Comparison of ENCODE assay signal across 21 cellular contexts in the genomic region with DNA sequence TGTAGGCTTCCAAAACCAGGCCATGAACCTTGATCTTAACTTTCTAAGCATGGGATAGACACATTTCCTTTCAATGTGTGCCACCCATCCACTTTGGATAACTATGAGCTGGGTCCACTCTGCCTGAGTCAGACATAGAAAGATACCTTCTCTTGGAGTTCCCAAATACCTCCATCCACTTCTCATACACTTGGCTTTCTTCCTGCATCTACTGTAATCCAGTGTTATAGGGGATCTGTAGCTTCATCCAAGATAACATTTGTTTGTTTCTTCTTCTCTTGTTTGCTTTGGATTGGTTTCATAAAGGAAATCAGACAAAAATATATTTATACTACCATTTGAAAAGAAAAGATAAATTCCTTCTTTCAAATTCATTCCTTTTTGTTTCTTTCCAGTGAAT. TPM values are rescaled to one million over a fixed set of nuclear protein-coding genes. Genes with fewer than 3 reads are reported as not detected.
"Had no signal": no experiment of that assay in that cellular context is flagged by ENCODE, and none has a peak within 500 bp of the region (broad histone marks: within the 10 kb centered on the region; RNA-seq: fewer than 3 reads in every experiment).

No MANE protein-coding gene starts in this region.

RNA-seq across cellular contexts. Expression of a gene that starts 44.2 kb away (rescaled TPM):
- total RNA-seq: activated naive CD4-positive, alpha-beta T cell treated with anti-CD3 and anti-CD28 coated beads for 36 hours; activated naive CD8-positive, alpha-beta T cell treated with anti-CD3 and anti-CD28 coated beads for 36 hours; activated naive CD8-positive, alpha-beta T cell treated with anti-CD3 and anti-CD28 coated beads, Interleukin-2, amount 10 ng/mL, durations not matched to agents 7 days and 5 days; activated T-cell treated with anti-CD3 and anti-CD28 coated beads, Interleukin-2, amount 50 U/mL, for 4 hours; activated T-cell treated with anti-CD3 and anti-CD28 coated beads, Interleukin-2, amount 50 U/mL, for 72 hours; activated T-helper 1 cell treated with anti-CD3 and anti-CD28 coated beads, Interleukin-12 subunit alpha, Interleukin-12 subunit beta, Interleukin-2, Interleukin-4 antibody, amounts not matched to agents 30 ng/mL and 10 ng/mL and 1 ng/mL, durations not matched to agents 14 hours and 24 hours and 36 hours; activated T-helper 2 cell treated with anti-CD3 and anti-CD28 coated beads, Interferon-gamma antibody, Interleukin-2, Interleukin-4, amounts not matched to agents 10 μg/mL and 5 μg/mL and 100 μg/mL, durations not matched to agents 14 hours and 24 hours and 36 hours; adrenal gland; aorta; ascending aorta; body of pancreas; breast epithelium; bronchial epithelial cell; cardiac muscle cell; cardiac septum; cerebellum; chondrocyte had no signal
- polyA plus RNA-seq: adipose tissue, adrenal gland, aorta, cardiac muscle cell had no signal

RNA-seq across cellular contexts. Expression of a gene that starts 45.1 kb away (rescaled TPM):
- total RNA-seq: activated naive CD4-positive, alpha-beta T cell treated with anti-CD3 and anti-CD28 coated beads for 36 hours; activated naive CD4-positive, alpha-beta T cell treated with anti-CD3 and anti-CD28 coated beads, Interleukin-2, amount 50 U/mL, for 72 hours; activated naive CD8-positive, alpha-beta T cell treated with anti-CD3 and anti-CD28 coated beads for 36 hours; activated naive CD8-positive, alpha-beta T cell treated with anti-CD3 and anti-CD28 coated beads, Interleukin-2, amount 10 ng/mL, durations not matched to agents 7 days and 5 days; activated T-cell treated with anti-CD3 and anti-CD28 coated beads, Interleukin-2, amount 50 U/mL, for 4 hours; activated T-cell treated with anti-CD3 and anti-CD28 coated beads, Interleukin-2, amount 50 U/mL, for 72 hours; activated T-helper 1 cell treated with anti-CD3 and anti-CD28 coated beads, Interleukin-12 subunit alpha, Interleukin-12 subunit beta, Interleukin-2, Interleukin-4 antibody, amounts not matched to agents 30 ng/mL and 10 ng/mL and 1 ng/mL, durations not matched to agents 14 hours and 24 hours and 36 hours; activated T-helper 17 cell treated with anti-CD3 and anti-CD28 coated beads, Interleukin-2, amount 50 U/mL, for 72 hours; activated T-helper 2 cell treated with anti-CD3 and anti-CD28 coated beads, Interferon-gamma antibody, Interleukin-2, Interleukin-4, amounts not matched to agents 10 μg/mL and 5 μg/mL and 100 μg/mL, durations not matched to agents 14 hours and 24 hours and 36 hours; adrenal gland; aorta; ascending aorta; astrocyte; body of pancreas; breast epithelium; bronchial epithelial cell; cardiac muscle cell; cardiac septum; cerebellum; chondrocyte had no signal
- polyA plus RNA-seq: adipose tissue, adrenal gland, aorta, cardiac muscle cell had no signal
